Comparison of ENCODE assay signal across 8 cellular contexts in genomic region chr6:165850434-165851019, GRCh38.
DNase-seq lines count a peak whose midpoint lies in the region; ATAC-seq and TF ChIP-seq lines count a peak whose summit lies in the region.

No MANE protein-coding gene starts in this region.

- POLR2A ChIA-PET in HEK293T (lab: Yijun Ruan, JAX), result interaction anchor here (0.6 to 1.1 kb wide), 2 partner anchors 230 to 411 kb away, joined by 3 read pairs; no protein-coding TSS in a partner anchor

- CTCF ChIA-PET in HEK293T (lab: Yijun Ruan, JAX), result interaction anchor here (0.6 to 2.0 kb wide), 11 partner anchors 8 to 672 kb away, joined by 3 to 14 read pairs (median 4); no protein-coding TSS in a partner anchor

- TF ChIP-seq CTCF in WI38 (IDR thresholded peaks at IDR 0.05; ENCODE audit: low read depth, low read length), result peak; percentile 95

- ATAC-seq in left lobe of liver, result peak; percentile 96

- no peak overlapping the region for H3K4me3 ChIP-seq in WI38 (ENCODE audit: low read depth, low read length)

- DNase-seq in NCI-H345 (lab: John Stamatoyannopoulos, UW), result peak; percentile 38
- DNase-seq in NCI-H345 treated with DMSO at 0.1 percent for 48 hours (lab: John Stamatoyannopoulos, UW; ENCODE audit: unreplicated experiment), result no peak
- peak; percentile 77 for DNase-seq in HEK293T (ENCODE audit: extremely low spot score)
- DNase-seq in NAMALWA (ENCODE audit: low spot score), result peak; percentile 57
- peak; percentile 79 for DNase-seq in cerebellar cortex (ENCODE audit: low spot score)
- peak; percentile 72 for DNase-seq in left lobe of liver (ENCODE audit: low spot score)
- peak; percentile 28 to 58 for DNase-seq in stimulated activated CD4-positive, alpha-beta T cell treated with anti-CD3 and anti-CD28 coated beads, Interleukin-4, amount 100 ng/mL, for 4 hours

TF ChIP-seq in HEK293T, 16 proteins besides CTCF, POLR2A, EP300 and RAD21:
- TF ChIP-seq LEF1 (IDR thresholded peaks at IDR 0.05; ENCODE audit: borderline replicate concordance) (no peak), CTBP1 (IDR thresholded peaks at IDR 0.05; ENCODE audit: borderline replicate concordance) (no peak), HDGF (IDR thresholded peaks at IDR 0.05; ENCODE audit: borderline replicate concordance) (no peak), ZNF384 (IDR thresholded peaks at IDR 0.05) (no peak), TARDBP (IDR thresholded peaks at IDR 0.05) (no peak), NFRKB (IDR thresholded peaks at IDR 0.05) (no peak), SP1 (IDR thresholded peaks at IDR 0.05) (no peak), SUZ12 (IDR thresholded peaks at IDR 0.05) (no peak), BHLHE40 (IDR thresholded peaks at IDR 0.05; ENCODE audit: borderline replicate concordance) (no peak), ARNT (IDR thresholded peaks at IDR 0.05) (no peak), FOXK2 (IDR thresholded peaks at IDR 0.05) (no peak)
